8 cellular contexts compared by ENCODE assay signal in the genomic region with DNA sequence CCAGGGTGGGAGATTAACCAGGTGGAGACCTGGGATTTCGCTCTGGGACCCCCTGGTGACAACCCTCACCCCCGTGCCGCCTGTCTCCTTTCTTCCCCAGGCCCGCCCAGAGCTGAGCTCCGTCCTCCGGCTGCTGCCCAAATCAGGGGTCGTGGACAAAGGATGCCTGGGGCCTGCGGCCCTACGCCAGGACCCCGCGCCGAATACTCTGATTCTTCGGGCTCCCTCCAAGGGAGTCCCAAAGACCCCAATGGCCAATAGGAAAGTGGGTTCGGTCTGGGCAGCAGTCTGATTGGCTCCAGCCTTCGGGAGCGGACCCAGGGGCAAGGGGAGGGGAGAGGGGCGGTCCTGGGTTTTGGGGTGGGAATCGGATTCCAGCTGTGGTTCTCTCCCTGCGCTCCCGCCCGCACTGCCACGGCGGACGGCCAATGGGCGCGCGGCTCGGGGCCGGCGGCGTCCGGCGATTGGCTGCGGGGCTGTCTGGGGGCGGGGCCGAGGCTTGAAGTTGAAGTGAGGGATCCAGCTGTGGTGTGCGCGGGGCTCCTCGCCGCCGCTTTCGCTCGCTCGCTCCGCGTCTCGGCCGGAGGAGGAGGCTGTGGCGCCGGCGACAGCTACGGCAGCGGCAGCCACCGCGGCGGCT. TPM values are rescaled to one million over a fixed set of nuclear protein-coding genes. Genes with fewer than 3 reads are reported as not detected.
A peak's percentile ranks its signal among the peaks of the same experiment; 100 is the strongest.
DNase-seq lines count a peak whose midpoint lies in the region; ATAC-seq and TF ChIP-seq lines count a peak whose summit lies in the region.

A gene (plus strand): TSS at position 531 of the 640 bp plus-strand sequence. CDS start 745 bp downstream, outside the sequence.

- ATAC-seq in GM21825 (IDR thresholded peaks at IDR 0.05; ENCODE audit: unreplicated experiment) = peak; percentile 88
- peak; percentile 91 for ATAC-seq in gastroesophageal sphincter

- no peaks in the 10 kb centered on the region for H3K9me3 ChIP-seq in DOHH2 (ENCODE audit: control insufficient read depth, insufficient read depth, low read length)
- no peaks in the 10 kb centered on the region for H3K9me3 ChIP-seq in gastroesophageal sphincter

- H3K79me2 ChIP-seq in DOHH2 (ENCODE audit: control insufficient read depth, low read length) = no peaks in the 10 kb centered on the region

- DNase-seq in KBM-7 = peak; percentile 95
- DNase-seq in SHP77 (lab: John Stamatoyannopoulos, UW) = peak; percentile 28 to 76
- DNase-seq in activated gamma-delta T cell (lab: John Stamatoyannopoulos, UW) = peak; percentile 76
- peak in 54 of 56 donors; percentile 11 to 93 (median 70) for DNase-seq in nucleus accumbens (lab: John Stamatoyannopoulos, UW)
- peak; percentile 74 for DNase-seq in stromal cell of bone marrow (ENCODE audit: low read depth)

- 0 out of 2 replicates have a peak, but pooled peaks cover 4% of the 10 kb centered on the region for H4K20me1 ChIP-seq in DOHH2 (ENCODE audit: control insufficient read depth, insufficient read depth, low read depth, low read length)

- no peak for TF ChIP-seq CTCF in DOHH2 (IDR thresholded peaks at IDR 0.05; ENCODE audit: low read depth, low read length, poor library complexity, severe bottlenecking)
- TF ChIP-seq CTCF in gastroesophageal sphincter (IDR thresholded peaks at IDR 0.05) = no peak

- H3K36me3 ChIP-seq in DOHH2 (ENCODE audit: control insufficient read depth, low read length) (no peaks in the 10 kb centered on the region), gastroesophageal sphincter (peaks cover 0 to 14% of the 10 kb centered on the region in 2 donors)

- peaks cover 11% of the 10 kb centered on the region for H3K4me1 ChIP-seq in DOHH2 (ENCODE audit: control insufficient read depth, low read length)
- H3K4me1 ChIP-seq in gastroesophageal sphincter = peaks cover 5 to 64% (median 41%) of the 10 kb centered on the region in 3 donors

- WGBS in gastroesophageal sphincter (ENCODE audit: low coverage in 1 of 2), 2 donors = 0% methylated on average over 2 to 3 of the region's 56 CpGs

- no peak for TF ChIP-seq POLR2A in gastroesophageal sphincter (IDR thresholded peaks at IDR 0.05)

- no peak for TF ChIP-seq EP300 in gastroesophageal sphincter (IDR thresholded peaks at IDR 0.05)

- in situ Hi-C loops in KBM-7 (cut with MboI; ENCODE audit: low pct_unique_long_range_greater_than_20kb, low sequenced_read_pairs) = no loop called here

- H3K4me2 ChIP-seq in DOHH2 (ENCODE audit: low read length) = peak within 1 kb of the TSS; percentile 52

- H3K27ac ChIP-seq in DOHH2 (ENCODE audit: low read depth, low read length) (no peak within 1 kb of the TSS), gastroesophageal sphincter (peak within 1 kb of the TSS in 1 of 4 donors; percentile 30)

- peak within 1 kb of the TSS; percentile 21 for H3K4me3 ChIP-seq in DOHH2 (ENCODE audit: low read length)
- peak within 1 kb of the TSS; percentile 21 to 65 for H3K4me3 ChIP-seq in gastroesophageal sphincter

- H3F3A ChIP-seq in DOHH2 (ENCODE audit: control insufficient read depth, insufficient read depth) = no peaks in the 10 kb centered on the region

- H3K27me3 ChIP-seq in DOHH2 (ENCODE audit: control insufficient read depth, low read length) (peaks cover 54% of the 10 kb centered on the region), gastroesophageal sphincter (peaks cover 95% of the 10 kb centered on the region)

- no peaks in the 10 kb centered on the region for H3K9me2 ChIP-seq in DOHH2 (replicated peaks; ENCODE audit: control insufficient read depth, low read length)

RNA-seq across cellular contexts. Expression of the gene that starts here (rescaled TPM):
- under 1 TPM in 3 of 4 donors, not detected in 1; 0.15 to 0.94 (median 0.16) TPM for total RNA-seq in gastroesophageal sphincter

Comparison
In these comparisons a context has a peak if more than half of its experiments do, and no peak if none do; other contexts are left out.
1. Peak in ATAC-seq and H3K4me3 ChIP-seq in gastroesophageal sphincter; RNA of the gene not detected or under 1 TPM.